ENCODE assay signal across 7 cellular contexts in genomic region chr7:56373314-56373713, GRCh38.
DNase-seq lines count a peak whose midpoint lies in the region; ATAC-seq and TF ChIP-seq lines count a peak whose summit lies in the region.
"Not testable (repeated sequence)": the region's sequence is repeated elsewhere in the genome, so short reads cannot be mapped to it uniquely, and the experiment has no call there.

No MANE protein-coding gene starts in this region.

- DNase-seq in GM12864 (ENCODE audit: low read depth) (peak; percentile 25), T-helper 1 cell (peak in 4 of 5 donors; percentile 37 to 84 (median 66)), activated T-cell treated with anti-CD3 and anti-CD28 coated beads for 1 hour (ENCODE audit: low read depth) (peak; percentile 4), brain microvascular endothelial cell (peak; percentile 68), foreskin fibroblast (peak; percentile 8 to 53), lower lobe of right lung (peak; percentile 98)
- peak; percentile 22 for DNase-seq in stimulated activated CD4-positive, alpha-beta T cell treated with anti-CD3 and anti-CD28 coated beads, Interleukin-15, amount 100 ng/mL, for 24 hours

- in situ Hi-C loops in brain microvascular endothelial cell (cut with HindIII; ENCODE audit: low pct_ligation_motif_present, low sequenced_read_pairs) = not testable (repeated sequence)

- not testable (repeated sequence) for H3K36me3 ChIP-seq in brain microvascular endothelial cell (replicated peaks); lower lobe of right lung

- intact Hi-C loops in lower lobe of right lung (cut with DNase I) = not testable (repeated sequence)

- not testable (repeated sequence) for TF ChIP-seq CTCF in GM12864 (IDR thresholded peaks at IDR 0.05; ENCODE audit: low read depth, low read length, missing control alignments); brain microvascular endothelial cell (IDR thresholded peaks at IDR 0.05; ENCODE audit: low read depth, low read length, missing control alignments); foreskin fibroblast (IDR thresholded peaks at IDR 0.05; ENCODE audit: low read depth, low read length); lower lobe of right lung (IDR thresholded peaks at IDR 0.05)

- not testable (repeated sequence) for H3K9me3 ChIP-seq in lower lobe of right lung

- not testable (repeated sequence) for H3K27ac ChIP-seq in brain microvascular endothelial cell, lower lobe of right lung

- not testable (repeated sequence) for H3K27me3 ChIP-seq in brain microvascular endothelial cell (replicated peaks); lower lobe of right lung (ENCODE audit: low read depth)

- not testable (repeated sequence) for H3K4me1 ChIP-seq in lower lobe of right lung

- not testable (repeated sequence) for ATAC-seq in lower lobe of right lung

- H3K4me3 ChIP-seq in GM12864 (ENCODE audit: low read depth, low read length); brain microvascular endothelial cell (ENCODE audit: low read depth, low read length); foreskin fibroblast (ENCODE audit: low read depth in 1 of 2, low read length in 2 of 2); lower lobe of right lung: not testable (repeated sequence)

Comparison
In these comparisons a context has a peak if more than half of its experiments do, and no peak if none do; other contexts are left out.
1. DNase-seq: peak in every context shown above with its lines; median percentile 98 in lower lobe of right lung; 68 in brain microvascular endothelial cell; 66 in T-helper 1 cell; 30 in foreskin fibroblast; 25 in GM12864; 22 in stimulated activated CD4-positive, alpha-beta T cell treated with anti-CD3 and anti-CD28 coated beads, Interleukin-15, amount 100 ng/mL, for 24 hours; 4 in activated T-cell treated with anti-CD3 and anti-CD28 coated beads for 1 hour.